Comparison of ENCODE assay signal across 21 cellular contexts in genomic region chrX:130714135-130714534, GRCh38.
DNase-seq lines count a peak whose midpoint lies in the region; ATAC-seq, FAIRE-seq and TF ChIP-seq lines count a peak whose summit lies in the region.
"Had no signal": no experiment of that assay in that cellular context is flagged by ENCODE, and none has a peak within 500 bp of the region (broad histone marks: within the 10 kb centered on the region; RNA-seq: fewer than 3 reads in every experiment).

No MANE protein-coding gene starts in this region.

- H3K79me2 ChIP-seq in astrocyte (ENCODE audit: insufficient read depth, low read length) (no peaks in the 10 kb centered on the region), HepG2 (ENCODE audit: insufficient read depth, low read length) (no peaks in the 10 kb centered on the region)

- intact Hi-C loops in HepG2 (cut with micrococcal nuclease; ENCODE audit: unreplicated experiment): no loop called here
- intact Hi-C loops in psoas muscle (cut with DNase I): no loop called here

- no peak overlapping the region for H3K4me2 ChIP-seq in astrocyte (ENCODE audit: low read length)
- H3K4me2 ChIP-seq in HepG2 (ENCODE audit: low read depth, low read length): no peak overlapping the region

- no TSS peak for BruUV-seq in HepG2 (replicated peaks; lab: Mats Ljungman, UMichigan)

- no peak for TF ChIP-seq CTCF in astrocyte (IDR thresholded peaks at IDR 0.05; ENCODE audit: insufficient read depth, low read depth, low read length)
- no peak for TF ChIP-seq CTCF in HepG2 (CRISPR knock-in tag; IDR thresholded peaks at IDR 0.05)
- no peak for TF ChIP-seq CTCF in psoas muscle (IDR thresholded peaks at IDR 0.05)

- peaks cover 11% of the 10 kb centered on the region for H3K4me1 Mint-ChIP-seq in astrocyte (ENCODE audit: low read depth, unreplicated experiment)
- no peaks in the 10 kb centered on the region for H3K4me1 Mint-ChIP-seq in activated T-helper 17 cell treated with anti-CD3 and anti-CD28 coated beads, Interleukin-2, amount 50 U/mL, for 72 hours
- H3K4me1 Mint-ChIP-seq: B cell had no signal

- H3K9me3 ChIP-seq in astrocyte (ENCODE audit: insufficient read depth, low read depth, low read length) (no peaks in the 10 kb centered on the region), HepG2 (ENCODE audit: low read length) (no peaks in the 10 kb centered on the region), psoas muscle (no peaks in the 10 kb centered on the region)
- H3K9me3 ChIP-seq: HAP-1 had no signal

- in situ Hi-C loops in HepG2 (cut with HindIII; ENCODE audit: extremely low pct_ligation_motif_present, low pct_unique_long_range_greater_than_20kb): no loop called here

- ATAC-seq in HepG2 (peak; percentile 85), psoas muscle (peak in 3 of 4 donors; percentile 77 to 87 (median 84)), GM21576 (IDR thresholded peaks at IDR 0.05; ENCODE audit: unreplicated experiment) (no peak)
- ATAC-seq in activated T-helper 17 cell treated with anti-CD3 and anti-CD28 coated beads, Interleukin-2, amount 50 U/mL, for 72 hours (replicated peaks): no peak

- TF ChIP-seq RAD21 in HepG2 (CRISPR knock-in tag; IDR thresholded peaks at IDR 0.05): no peak

- FAIRE-seq in astrocyte (lab: Jason Lieb, UNC) (peak; percentile 94), HepG2 (lab: Jason Lieb, UNC) (peak; percentile 63)
- FAIRE-seq: A204.1, G401.6, H1, HTR-8/SVneo had no signal

- CTCF ChIA-PET in HepG2 (lab: Yijun Ruan, JAX; ENCODE audit: low intra/inter-chr PET ratio, low total read pairs): no interaction called here

- H3K27ac ChIP-seq in astrocyte (ENCODE audit: low read depth, low read length): no peak overlapping the region
- H3K27ac ChIP-seq in HepG2 (ENCODE audit: extremely low read length, insufficient read depth, low read length): peak overlapping the region; percentile 60
- H3K27ac ChIP-seq in psoas muscle: peak overlapping the region; percentile 77

- H3K27me3 Mint-ChIP-seq in astrocyte (ENCODE audit: low read depth, unreplicated experiment): no peaks in the 10 kb centered on the region
- H3K27me3 Mint-ChIP-seq in activated T-helper 17 cell treated with anti-CD3 and anti-CD28 coated beads, Interleukin-2, amount 50 U/mL, for 72 hours: no peaks in the 10 kb centered on the region
- H3K27me3 Mint-ChIP-seq: B cell; CD4-positive, alpha-beta T cell had no signal

- 8% methylated on average over 3 of the region's 3 CpGs for whole genome bisulfite sequencing in HepG2 (ENCODE audit: low lambda C conversion rate)
- 28 to 47% (median 32%) methylated on average over 3 of the region's 3 CpGs for WGBS in psoas muscle, 3 donors

- no peak overlapping the region for H3K4me3 ChIP-seq in astrocyte (ENCODE audit: insufficient read depth, low read depth, low read length)
- H3K4me3 ChIP-seq in HepG2 (replicated peaks in 1 of 3; ENCODE audit: insufficient read depth in 1 of 3, low read depth in 2 of 3, low read length in 3 of 3): no peak overlapping the region; a peak in 1 of 6 replicates
- no peak overlapping the region for H3K4me3 ChIP-seq in psoas muscle
- H3K4me3 ChIP-seq: HAP-1 had no signal

- H3K36me3 ChIP-seq in astrocyte (ENCODE audit: insufficient read depth, low read length) (no peaks in the 10 kb centered on the region), HepG2 (replicated peaks in 1 of 2; ENCODE audit: control insufficient read depth in 1 of 2, insufficient read depth in 2 of 2, low read length in 2 of 2) (no peaks in the 10 kb centered on the region), psoas muscle (ENCODE audit: insufficient read depth in 1 of 2, low read depth in 1 of 2) (no peaks in the 10 kb centered on the region)
- H3K36me3 ChIP-seq: HAP-1 had no signal

- peaks cover 2% of the 10 kb centered on the region for H3K9me3 Mint-ChIP-seq in astrocyte (ENCODE audit: unreplicated experiment)
- H3K9me3 Mint-ChIP-seq in activated T-helper 17 cell treated with anti-CD3 and anti-CD28 coated beads, Interleukin-2, amount 50 U/mL, for 72 hours: peaks cover 3% of the 10 kb centered on the region
- H3K9me3 Mint-ChIP-seq: CD4-positive, alpha-beta T cell had no signal

- TF ChIP-seq EP300 in HepG2 (IDR thresholded peaks at IDR 0.05; ENCODE audit: low read depth in 2 of 2, low read length in 2 of 2) (no peak; a peak in 1 of 4 replicates), HepG2 (CRISPR knock-in tag; IDR thresholded peaks at IDR 0.05; ENCODE audit: borderline replicate concordance) (no peak)

- peak; percentile 4 for DNase-seq in HuH-7.5 (ENCODE audit: low spot score)
- no peak for DNase-seq in astrocyte (ENCODE audit: low read depth)
- peak; percentile 59 for DNase-seq in HepG2 (ENCODE audit: low spot score)
- no peak for DNase-seq in psoas muscle
- no peak for DNase-seq in pons (ENCODE audit: low spot score)
- no peak for DNase-seq in NCI-H1436 treated with DMSO at 0.1 percent for 48 hours (lab: John Stamatoyannopoulos, UW)
- DNase-seq: C1 segment of cervical spinal cord; Calu3; CD4-positive, alpha-beta T cell; DMS153; DMS79 treated with DMSO at 0.1 percent for 48 hours; EL; IMR-90 had no signal

- H2AFZ ChIP-seq in astrocyte (ENCODE audit: low read depth, low read length): no peak overlapping the region
- no peak overlapping the region for H2AFZ ChIP-seq in HepG2 (ENCODE audit: low read length)

- TF ChIP-seq POLR2A in HepG2 (IDR thresholded peaks at IDR 0.05; ENCODE audit: insufficient read depth in 1 of 2, low read depth in 2 of 2, low read length in 2 of 2): no peak

- no peaks in the 10 kb centered on the region for H3K36me3 Mint-ChIP-seq in astrocyte (ENCODE audit: low read depth, unreplicated experiment)
- no peaks in the 10 kb centered on the region for H3K36me3 Mint-ChIP-seq in activated T-helper 17 cell treated with anti-CD3 and anti-CD28 coated beads, Interleukin-2, amount 50 U/mL, for 72 hours (ENCODE audit: low read depth)

- H4K20me1 ChIP-seq in astrocyte (ENCODE audit: insufficient read depth, low read length) (no peaks in the 10 kb centered on the region), HepG2 (ENCODE audit: insufficient read depth, low read length) (no peaks in the 10 kb centered on the region)

- no peak overlapping the region for H3K9ac ChIP-seq in astrocyte (ENCODE audit: low read length)
- H3K9ac ChIP-seq in HepG2 (ENCODE audit: insufficient read depth, low read depth, low read length): no peak overlapping the region

- no peak overlapping the region for H3K27ac Mint-ChIP-seq in astrocyte (ENCODE audit: unreplicated experiment)
- no peak overlapping the region for H3K27ac Mint-ChIP-seq in activated T-helper 17 cell treated with anti-CD3 and anti-CD28 coated beads, Interleukin-2, amount 50 U/mL, for 72 hours
- H3K27ac Mint-ChIP-seq: B cell; CD4-positive, alpha-beta T cell had no signal

- no peaks in the 10 kb centered on the region for H3K4me1 ChIP-seq in astrocyte (ENCODE audit: insufficient read depth, low read length)
- peaks cover 25% of the 10 kb centered on the region for H3K4me1 ChIP-seq in HepG2 (ENCODE audit: insufficient read depth, low read length)
- peaks cover 23% of the 10 kb centered on the region for H3K4me1 ChIP-seq in psoas muscle
- H3K4me1 ChIP-seq: HAP-1 had no signal

- H3K4me3 Mint-ChIP-seq in astrocyte (ENCODE audit: unreplicated experiment): no peak overlapping the region
- H3K4me3 Mint-ChIP-seq in activated T-helper 17 cell treated with anti-CD3 and anti-CD28 coated beads, Interleukin-2, amount 50 U/mL, for 72 hours: no peak overlapping the region
- H3K4me3 Mint-ChIP-seq: B cell; CD4-positive, alpha-beta T cell had no signal

- POLR2A ChIA-PET in HepG2 (lab: Yijun Ruan, JAX): no interaction called here

- no peaks in the 10 kb centered on the region for H3K27me3 ChIP-seq in astrocyte (ENCODE audit: insufficient read depth, low read length)
- H3K27me3 ChIP-seq in HepG2 (ENCODE audit: control insufficient read depth in 1 of 2, insufficient read depth in 2 of 2, low read length in 2 of 2): no peaks in the 10 kb centered on the region
- no peaks in the 10 kb centered on the region for H3K27me3 ChIP-seq in psoas muscle (ENCODE audit: insufficient read depth in 3 of 3, low read length in 2 of 3)

TF ChIP-seq in HepG2, 621 proteins besides CTCF, POLR2A, EP300 and RAD21 (continues in another document):
- TF ChIP-seq, protein P1, sequence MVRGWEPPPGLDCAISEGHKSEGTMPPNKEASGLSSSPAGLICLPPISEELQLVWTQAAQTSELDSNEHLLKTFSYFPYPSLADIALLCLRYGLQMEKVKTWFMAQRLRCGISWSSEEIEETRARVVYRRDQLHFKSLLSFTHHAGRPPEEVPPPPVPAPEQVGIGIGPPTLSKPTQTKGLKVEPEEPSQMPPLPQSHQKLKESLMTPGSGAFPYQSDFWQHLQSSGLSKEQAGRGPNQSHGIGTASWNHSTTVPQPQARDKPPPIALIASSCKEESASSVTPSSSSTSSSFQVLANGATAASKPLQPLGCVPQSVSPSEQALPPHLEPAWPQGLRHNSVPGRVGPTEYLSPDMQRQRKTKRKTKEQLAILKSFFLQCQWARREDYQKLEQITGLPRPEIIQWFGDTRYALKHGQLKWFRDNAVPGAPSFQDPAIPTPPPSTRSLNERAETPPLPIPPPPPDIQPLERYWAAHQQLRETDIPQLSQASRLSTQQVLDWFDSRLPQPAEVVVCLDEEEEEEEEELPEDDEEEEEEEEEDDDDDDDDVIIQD (CRISPR knock-in tag; IDR thresholded peaks at IDR 0.05; ENCODE audit: low read depth): 0 out of 2 replicates have a peak, but pooled peaks have one; percentile 14
- peak; percentile 23; the same call in 1 of the 2 replicates for TF ChIP-seq ZFP1 (CRISPR knock-in tag; IDR thresholded peaks at IDR 0.05)

Comparison
In these comparisons a context has a peak if more than half of its experiments do, and no peak if none do; other contexts are left out.
1. DNase-seq: peak in HuH-7.5 (single experiment) and HepG2 (single experiment); none in astrocyte (single experiment), psoas muscle (0 of 2), pons (single experiment) and NCI-H1436 treated with DMSO at 0.1 percent for 48 hours (single experiment).
2. ATAC-seq: peak in HepG2 (single experiment) and psoas muscle (3 of 4); none in GM21576 (single experiment) and activated T-helper 17 cell treated with anti-CD3 and anti-CD28 coated beads, Interleukin-2, amount 50 U/mL, for 72 hours (single experiment).